ENCODE assay signal across 21 cellular contexts in genomic region chr9:35229779-35230143, GRCh38.
"Had no signal": no experiment of that assay in that cellular context is flagged by ENCODE, and none has a peak within 500 bp of the region (broad histone marks: within the 10 kb centered on the region; RNA-seq: fewer than 3 reads in every experiment).

No MANE protein-coding gene starts in this region.

- H3K36me3 ChIP-seq: cardiac muscle cell, colonic mucosa, left ventricle myocardium inferior, neutrophil, ovary, spleen, tibial nerve had no signal

- H3K4me3 ChIP-seq: cardiac muscle cell, colonic mucosa, dorsolateral prefrontal cortex, left ventricle myocardium inferior, ovary, spleen, tibial nerve had no signal

- H3K9me3 ChIP-seq: colonic mucosa, left ventricle myocardium inferior, neutrophil, ovary, tibial nerve had no signal

- H3K27me3 ChIP-seq: cardiac muscle cell, colonic mucosa, dorsolateral prefrontal cortex, neutrophil, ovary, spleen, tibial nerve had no signal

- H3K4me1 ChIP-seq: colonic mucosa had no signal

- H3K27ac ChIP-seq: cardiac muscle cell, colonic mucosa, dorsolateral prefrontal cortex, left ventricle myocardium inferior, neutrophil, ovary, spleen, tibial nerve had no signal

- DNase-seq: activated CD4-positive, alpha-beta T cell treated with anti-CD3 and anti-CD28 coated beads for 4 hours; activated CD4-positive, alpha-beta T cell treated with anti-CD3 and anti-CD28 coated beads, Interleukin-2, amount 50 U/mL, for 4 hours; activated effector memory CD4-positive, alpha-beta T cell treated with Interleukin-2 at 50 U/mL for 16 hours; activated naive CD4-positive, alpha-beta T cell treated with Interleukin-2 at 50 U/mL for 16 hours; activated T-cell treated with anti-CD3 and anti-CD28 coated beads for 4 hours; anterior cingulate cortex; cerebellar nuclear complex; colonic mucosa; dorsolateral prefrontal cortex; effector memory CD4-positive, alpha-beta T cell; erythroblast; foreskin melanocyte; left ventricle myocardium inferior; naive B cell; nephron progenitor cell; ovary; spleen; stimulated activated naive CD4-positive, alpha-beta T cell treated with Interleukin-2 at 50 U/mL for 16 hours had no signal
